23 cellular contexts compared by ENCODE assay signal in the genomic region with DNA sequence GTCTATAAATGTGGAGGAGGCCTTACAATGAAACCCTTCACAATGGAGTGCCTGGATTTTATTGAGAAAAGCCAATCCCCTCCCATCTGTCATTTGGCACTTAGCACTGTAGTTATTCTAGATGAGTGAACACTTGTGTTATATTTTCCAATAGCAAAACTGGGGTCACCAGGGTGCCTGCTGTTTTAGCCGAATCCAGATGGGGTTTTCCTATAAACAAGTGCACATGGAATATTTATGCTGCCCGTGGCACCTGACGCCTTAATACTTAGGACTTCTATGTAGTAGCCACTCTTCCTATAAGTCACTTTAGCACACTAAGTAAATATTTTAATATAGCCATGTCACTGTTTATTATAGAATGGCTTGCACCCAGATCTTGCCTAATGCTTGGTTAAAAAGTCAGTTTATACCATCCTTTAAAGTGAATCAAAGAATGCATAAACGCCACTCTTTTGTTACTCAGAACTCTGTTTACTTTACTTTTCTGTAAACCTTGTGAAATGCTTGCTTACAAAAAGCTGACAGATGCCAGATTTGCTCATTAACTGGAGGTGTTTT.
"Had no signal": no experiment of that assay in that cellular context is flagged by ENCODE, and none has a peak within 500 bp of the region (broad histone marks: within the 10 kb centered on the region; RNA-seq: fewer than 3 reads in every experiment).

No MANE protein-coding gene starts in this region.

- H3K27ac ChIP-seq: coronary artery, epithelial cell of prostate, heart right ventricle, lower lobe of right lung, right atrium auricular region, thoracic aorta, upper lobe of left lung, WERI-Rb-1 had no signal

- H3K27me3 ChIP-seq: heart right ventricle, right atrium auricular region, upper lobe of left lung had no signal

- H3K4me3 ChIP-seq: coronary artery, heart right ventricle, lower lobe of right lung, right atrium auricular region, thoracic aorta, upper lobe of left lung had no signal

- H3K36me3 ChIP-seq: heart right ventricle, lower lobe of right lung, right atrium auricular region, thoracic aorta, upper lobe of left lung, WERI-Rb-1 had no signal

- DNase-seq: activated CD4-positive, alpha-beta T cell treated with anti-CD3 and anti-CD28 coated beads, Interleukin-2, amount 10 ng/mL, durations not matched to agents 7 days and 5 days; activated CD4-positive, CD25-positive, alpha-beta regulatory T cell treated with anti-CD3 and anti-CD28 coated beads, Interleukin-2, amount 50 U/mL, for 72 hours; activated CD8-positive, alpha-beta memory T cell treated with anti-CD3 and anti-CD28 coated beads, Interleukin-2, amount 10 ng/mL, durations not matched to agents 7 days and 5 days; activated CD8-positive, alpha-beta T cell treated with anti-CD3 and anti-CD28 coated beads for 36 hours; activated effector memory CD4-positive, alpha-beta T cell treated with anti-CD3 and anti-CD28 coated beads, Interleukin-2, amount 50 U/mL, for 16 hours; activated naive CD4-positive, alpha-beta T cell treated with anti-CD3 and anti-CD28 coated beads, Interleukin-2, amount 10 ng/mL, durations not matched to agents 7 days and 5 days; activated naive CD8-positive, alpha-beta T cell treated with anti-CD3 and anti-CD28 coated beads, Interleukin-2, amount 50 U/mL, for 24 hours; activated T-cell treated with anti-CD3 and anti-CD28 coated beads for 4 hours; cerebellar nuclear complex; endodermal cell; heart right ventricle; kidney; lower lobe of right lung; naive thymus-derived CD8-positive, alpha-beta T cell; stimulated activated CD4-positive, alpha-beta T cell treated with anti-CD3 and anti-CD28 coated beads, Interleukin-12 subunit alpha, Interleukin-12 subunit beta, amount 100 ng/mL, for 4 hours; stimulated activated CD4-positive, alpha-beta T cell treated with anti-CD3 and anti-CD28 coated beads, Interleukin-4, amount 100 ng/mL, for 4 hours; T-helper 1 cell; upper lobe of left lung had no signal

- ATAC-seq: activated CD8-positive, alpha-beta memory T cell treated with anti-CD3 and anti-CD28 coated beads, Interleukin-2, amount 10 ng/mL, durations not matched to agents 7 days and 5 days; activated CD8-positive, alpha-beta T cell treated with anti-CD3 and anti-CD28 coated beads for 36 hours; activated naive CD8-positive, alpha-beta T cell treated with anti-CD3 and anti-CD28 coated beads, Interleukin-2, amount 50 U/mL, for 24 hours; heart right ventricle; lower lobe of right lung; naive thymus-derived CD8-positive, alpha-beta T cell had no signal

- H3K9me3 ChIP-seq: heart right ventricle, lower lobe of right lung, right atrium auricular region, thoracic aorta, upper lobe of left lung had no signal

- H3K4me1 ChIP-seq: heart right ventricle, lower lobe of right lung, right atrium auricular region, upper lobe of left lung had no signal
